ENCODE assay signal across 11 cellular contexts in genomic region chr2:20182241-20182931, GRCh38. TPM values are rescaled to one million over a fixed set of nuclear protein-coding genes. Genes with fewer than 3 reads are reported as not detected.
DNase-seq lines count a peak whose midpoint lies in the region; ATAC-seq, FAIRE-seq and TF ChIP-seq lines count a peak whose summit lies in the region.
"Had no signal": no experiment of that assay in that cellular context is flagged by ENCODE, and none has a peak within 500 bp of the region (broad histone marks: within the 10 kb centered on the region; RNA-seq: fewer than 3 reads in every experiment).

No MANE protein-coding gene starts in this region.

- no peaks in the 10 kb centered on the region for H3K36me3 Mint-ChIP-seq in osteocyte (ENCODE audit: unreplicated experiment)
- H3K36me3 Mint-ChIP-seq: immature natural killer cell had no signal

- H3K27me3 ChIP-seq in small intestine (ENCODE audit: control insufficient read depth in 2 of 2, insufficient read depth in 2 of 2, low read length in 2 of 2) (no peaks in the 10 kb centered on the region), hepatocyte (no peaks in the 10 kb centered on the region)

- no peak for ATAC-seq in HG03175 (IDR thresholded peaks at IDR 0.05; ENCODE audit: unreplicated experiment)

- H3K9me2 ChIP-seq in hepatocyte (replicated peaks; ENCODE audit: insufficient read depth): no peaks in the 10 kb centered on the region

- H4K20me1 ChIP-seq in hepatocyte (ENCODE audit: insufficient read depth, poor library complexity, severe bottlenecking): no peaks in the 10 kb centered on the region

- H3K4me1 ChIP-seq in small intestine (ENCODE audit: control insufficient read depth in 2 of 2, insufficient read depth in 1 of 2, low read depth in 1 of 2, low read length in 1 of 2) (peaks cover 0 to 7% of the 10 kb centered on the region in 2 donors), hepatocyte (ENCODE audit: insufficient read depth) (peaks cover 35% of the 10 kb centered on the region)

- H3K27me3 Mint-ChIP-seq in osteocyte (ENCODE audit: unreplicated experiment): no peaks in the 10 kb centered on the region

- no peak overlapping the region for H3K4me3 ChIP-seq in small intestine (ENCODE audit: low read depth in 1 of 2, low read length in 2 of 2)
- H3K4me3 ChIP-seq in hepatocyte: no peak overlapping the region

- H2AFZ ChIP-seq in hepatocyte: no peak overlapping the region

- H3K9me3 ChIP-seq in small intestine (ENCODE audit: control insufficient read depth, low read depth) (no peaks in the 10 kb centered on the region), hepatocyte (ENCODE audit: low read depth) (no peaks in the 10 kb centered on the region)

- H3K4me1 Mint-ChIP-seq in osteocyte (ENCODE audit: unreplicated experiment): peaks cover 34% of the 10 kb centered on the region
- H3K4me1 Mint-ChIP-seq: immature natural killer cell had no signal

- POLR2A ChIA-PET in RWPE1 (lab: Yijun Ruan, JAX; ENCODE audit: low non-redundant PET): no interaction called here

- DNase-seq in H4 (ENCODE audit: low spot score) (peak; percentile 41), RWPE1 (ENCODE audit: low spot score) (peak; percentile 78), fibroblast of peridontal ligament (ENCODE audit: extremely low read depth) (peak; percentile 22), small intestine (peak; percentile 54), osteocyte (ENCODE audit: extremely low spot score, unreplicated experiment) (no peak), hepatocyte (ENCODE audit: low spot score) (no peak)
- no peak for DNase-seq in stimulated activated CD4-positive, alpha-beta T cell treated with anti-CD3 and anti-CD28 coated beads, Interleukin-2, amount 100 ng/mL, for 48 hours
- DNase-seq: effector CD8-positive, alpha-beta T cell; immature natural killer cell; nucleus accumbens had no signal

- no peaks in the 10 kb centered on the region for H3K79me2 ChIP-seq in hepatocyte

- H3K27ac ChIP-seq in RWPE1: peak overlapping the region; percentile 99
- H3K27ac ChIP-seq in small intestine (ENCODE audit: low read depth in 1 of 2, low read length in 1 of 2): no peak overlapping the region
- H3K27ac ChIP-seq in hepatocyte: no peak overlapping the region

- 70 to 83% (median 74%) methylated on average over 16 of the region's 16 CpGs for WGBS in small intestine, 3 donors
- 81% methylated on average over 16 of the region's 16 CpGs for WGBS in hepatocyte (ENCODE audit: low lambda C conversion rate, missing lambda C conversion rate)

- TF ChIP-seq CTCF in RWPE1 (conservative IDR thresholded peaks at IDR 0.05; ENCODE audit: low read depth) (no peak), osteocyte (IDR thresholded peaks at IDR 0.05) (no peak), hepatocyte (IDR thresholded peaks at IDR 0.05; ENCODE audit: poor library complexity) (no peak)

- no peak overlapping the region for H3K4me2 ChIP-seq in hepatocyte

- H3K36me3 ChIP-seq in small intestine (ENCODE audit: control insufficient read depth in 2 of 2, insufficient read depth in 2 of 2, low read length in 2 of 2): no peaks in the 10 kb centered on the region
- no peaks in the 10 kb centered on the region for H3K36me3 ChIP-seq in hepatocyte (replicated peaks; ENCODE audit: insufficient read depth, low read depth)

- no peaks in the 10 kb centered on the region for H3K9me3 Mint-ChIP-seq in osteocyte (ENCODE audit: unreplicated experiment)
- H3K9me3 Mint-ChIP-seq: immature natural killer cell had no signal

- H3K27ac Mint-ChIP-seq in osteocyte (ENCODE audit: unreplicated experiment): no peak overlapping the region
- H3K27ac Mint-ChIP-seq: immature natural killer cell had no signal

- no peak for FAIRE-seq in small intestine (lab: Jason Lieb, UNC)

- CTCF ChIA-PET in RWPE1 (lab: Yijun Ruan, JAX): interaction anchor here (0.6 kb wide), 1 partner anchor 128 kb away, joined by 3 read pairs; no protein-coding TSS in a partner anchor

- no peak overlapping the region for H3K4me3 Mint-ChIP-seq in osteocyte (ENCODE audit: unreplicated experiment)
- H3K4me3 Mint-ChIP-seq: immature natural killer cell had no signal

RNA-seq across cellular contexts. Expression of gene SDC1, which starts 42.5 kb away (rescaled TPM):
- 29.0 and 44.7 TPM in 2 replicates for total RNA-seq in H4 (2014; rRNA removed; shearing (Covaris generic))
- polyA plus RNA-seq in small intestine (10 to 100 TPM; 36.9 to 89.9 (median 38.9) TPM), hepatocyte (84.1 and 107 TPM in 2 replicates)
- total RNA-seq in osteocyte (11.1 and 11.6 TPM in 2 replicates), hepatocyte (92.3 and 108 TPM in 2 replicates)
- polyA plus RNA-seq: immature natural killer cell had no signal

Comparison
In these comparisons a context has a peak if more than half of its experiments do, and no peak if none do; other contexts are left out.
1. DNase-seq: peak in H4 (single experiment), RWPE1 (single experiment), fibroblast of peridontal ligament (single experiment) and small intestine (single experiment); none in osteocyte (single experiment), stimulated activated CD4-positive, alpha-beta T cell treated with anti-CD3 and anti-CD28 coated beads, Interleukin-2, amount 100 ng/mL, for 48 hours (0 of 2) and hepatocyte (single experiment).